7 cellular contexts compared by ENCODE assay signal in the genomic region with DNA sequence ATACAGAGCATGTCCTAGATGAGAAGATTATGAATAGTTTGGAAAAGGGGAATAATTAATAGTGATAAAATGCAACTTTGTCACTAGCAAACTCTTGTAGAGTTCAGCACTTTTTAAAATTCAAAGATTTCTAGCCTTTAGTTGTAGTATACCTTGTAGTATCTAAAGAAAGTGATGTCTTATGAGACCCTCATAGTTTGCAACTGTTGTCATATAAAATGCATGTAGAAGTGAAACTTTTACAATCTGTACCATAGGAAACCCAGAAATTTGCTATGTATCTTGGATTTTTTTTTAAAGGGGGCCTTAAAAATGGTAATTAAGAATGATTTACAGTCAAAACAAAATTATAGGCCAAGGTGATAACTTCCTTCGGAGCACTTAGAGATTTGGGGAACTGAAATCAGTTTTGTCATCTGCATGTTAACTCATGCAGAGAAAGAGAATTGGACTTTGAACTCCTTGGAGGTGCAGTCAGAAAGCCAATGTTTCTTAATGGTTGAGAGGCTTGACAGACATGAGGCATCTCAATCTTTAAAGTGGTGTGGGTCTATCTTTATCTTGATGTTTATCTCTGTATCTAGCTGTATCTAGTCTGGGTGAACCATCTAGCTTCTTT. TPM values are rescaled to one million over a fixed set of nuclear protein-coding genes. Genes with fewer than 3 reads are reported as not detected.
A peak's percentile ranks its signal among the peaks of the same experiment; 100 is the strongest.
DNase-seq lines count a peak whose midpoint lies in the region; ATAC-seq and TF ChIP-seq lines count a peak whose summit lies in the region.

No MANE protein-coding gene starts in this region.

- H3K27ac ChIP-seq in skin epidermis, result peak overlapping the region in 18 of 21 experiments; percentile 23 to 97 (median 92)

- H3K4me3 Mint-ChIP-seq in MCF 10A (ENCODE audit: unreplicated experiment), result peak overlapping the region; percentile 71

- no peaks in the 10 kb centered on the region for H3K9me3 Mint-ChIP-seq in MCF 10A (ENCODE audit: unreplicated experiment)

- DNase-seq in MCF 10A (ENCODE audit: unreplicated experiment) (no peak), NCI-H2171 treated with DMSO at 0.1 percent for 48 hours (lab: John Stamatoyannopoulos, UW) (no peak), NCI-H146 (lab: John Stamatoyannopoulos, UW) (no peak), NCI-H2107 treated with DMSO at 0.1 percent for 48 hours (lab: John Stamatoyannopoulos, UW; ENCODE audit: unreplicated experiment) (no peak)

- peak overlapping the region; percentile 36 for H3K27ac Mint-ChIP-seq in MCF 10A (ENCODE audit: low read depth, unreplicated experiment)

- H3K36me3 Mint-ChIP-seq in MCF 10A (ENCODE audit: insufficient read depth, unreplicated experiment), result no peaks in the 10 kb centered on the region

- ATAC-seq in GM19395 (IDR thresholded peaks at IDR 0.05; ENCODE audit: unreplicated experiment) (peak; percentile 69), HG03108 (IDR thresholded peaks at IDR 0.05; ENCODE audit: unreplicated experiment) (peak; percentile 56)

- no peak for TF ChIP-seq CTCF in MCF 10A (IDR thresholded peaks at IDR 0.05; ENCODE audit: unreplicated experiment)

- BruUV-seq in MCF 10A (replicated peaks; lab: Mats Ljungman, UMichigan), result no TSS peak

- CTCF ChIA-PET in MCF 10A (lab: Yijun Ruan, JAX), result interaction anchor here (0.7 kb wide), 1 partner anchor 16 kb away, joined by 4 read pairs; no protein-coding TSS in a partner anchor

- peaks cover 48% of the 10 kb centered on the region for H3K4me1 Mint-ChIP-seq in MCF 10A (ENCODE audit: insufficient read depth, unreplicated experiment)

- intact Hi-C loops in MCF 10A (cut with micrococcal nuclease), result no loop called here

- peak overlapping the region; percentile 48 to 72 (median 61) for H3K4me3 ChIP-seq in skin epidermis

- H3K27me3 Mint-ChIP-seq in MCF 10A (ENCODE audit: insufficient read depth, unreplicated experiment), result no peaks in the 10 kb centered on the region

- POLR2A ChIA-PET in MCF 10A (lab: Yijun Ruan, JAX), result interaction anchor here (0.7 to 4.6 kb wide), 4 partner anchors 11 to 120 kb away, joined by 3 to 21 read pairs (median 3); no protein-coding TSS in a partner anchor

RNA-seq across cellular contexts. Expression of a gene that starts 1.3 kb away (rescaled TPM):
- 4.2 and 4.5 TPM in 2 replicates for total RNA-seq in MCF 10A (2022)
